ENCODE assay signal across 28 cellular contexts in genomic region chr3:162262145-162262544, GRCh38.
"Had no signal": no experiment of that assay in that cellular context is flagged by ENCODE, and none has a peak within 500 bp of the region (broad histone marks: within the 10 kb centered on the region; RNA-seq: fewer than 3 reads in every experiment).

No MANE protein-coding gene starts in this region.

- H2AFZ ChIP-seq: neural progenitor cell had no signal

- H3K27ac ChIP-seq: gastroesophageal sphincter, neural progenitor cell, pancreas, spleen, testis, tibial nerve, upper lobe of right lung, vagina had no signal

- H3K9ac ChIP-seq: neural progenitor cell had no signal

- H3K9me3 ChIP-seq: gastroesophageal sphincter, pancreas, spleen, testis, tibial nerve, upper lobe of right lung, vagina had no signal

- H3K4me2 ChIP-seq: neural progenitor cell had no signal

- DNase-seq: effector memory CD4-positive, alpha-beta T cell; foreskin fibroblast; glutamatergic neuron; immature natural killer cell; kidney; left cardiac atrium; left ventricle myocardium superior; mesenchymal stem cell; midbrain; occipital lobe; pancreas; right cardiac atrium; spleen; stimulated activated CD4-positive, alpha-beta T cell treated with anti-CD3 and anti-CD28 coated beads, Interleukin-15, amount 100 ng/mL, for 24 hours; stimulated activated CD4-positive, alpha-beta T cell treated with anti-CD3 and anti-CD28 coated beads, Interleukin-2, amount 100 ng/mL, for 24 hours; stimulated activated CD4-positive, alpha-beta T cell treated with anti-CD3 and anti-CD28 coated beads, Interleukin-4, amount 100 ng/mL, for 4 hours; stimulated activated naive B cell treated with anti-CD40 and anti-IgM and Interleukin-4, amounts not matched to agents 10 μg/mL and 1 μg/mL and 100 μg/mL, for 72 hours; stimulated activated naive CD8-positive, alpha-beta T cell treated with anti-CD3 and anti-CD28 coated beads, Interleukin-15, amount 100 ng/mL, for 72 hours; testis; upper lobe of right lung had no signal

- H3K4me1 ChIP-seq: gastroesophageal sphincter, neural progenitor cell, pancreas, spleen, testis, tibial nerve, upper lobe of right lung, vagina had no signal

- H3K4me1 Mint-ChIP-seq: immature natural killer cell; neural progenitor cell; stimulated activated naive B cell treated with anti-CD40 and anti-IgM and Interleukin-4, amounts not matched to agents 10 μg/mL and 1 μg/mL and 100 μg/mL, for 72 hours; stimulated activated naive CD8-positive, alpha-beta T cell treated with anti-CD3 and anti-CD28 coated beads, Interleukin-15, amount 100 ng/mL, for 72 hours had no signal

- H3K27ac Mint-ChIP-seq: immature natural killer cell; natural killer cell treated with Interleukin-12 subunit alpha and Interleukin-12 subunit beta and Interleukin-15 and Interleukin-18, amount 100 ng/mL, for 72 hours; neural progenitor cell; progenitor cell of endocrine pancreas; stimulated activated naive B cell treated with anti-CD40 and anti-IgM and Interleukin-4, amounts not matched to agents 10 μg/mL and 1 μg/mL and 100 μg/mL, for 72 hours; stimulated activated naive CD8-positive, alpha-beta T cell treated with anti-CD3 and anti-CD28 coated beads, Interleukin-15, amount 100 ng/mL, for 72 hours had no signal

- H3K4me3 Mint-ChIP-seq: immature natural killer cell; natural killer cell treated with Interleukin-12 subunit alpha and Interleukin-12 subunit beta and Interleukin-15 and Interleukin-18, amount 100 ng/mL, for 72 hours; neural progenitor cell; stimulated activated naive B cell treated with anti-CD40 and anti-IgM and Interleukin-4, amounts not matched to agents 10 μg/mL and 1 μg/mL and 100 μg/mL, for 72 hours; stimulated activated naive CD8-positive, alpha-beta T cell treated with anti-CD3 and anti-CD28 coated beads, Interleukin-15, amount 100 ng/mL, for 72 hours had no signal

- H3K4me3 ChIP-seq: gastroesophageal sphincter, lung, neural progenitor cell, pancreas, spleen, testis, tibial nerve, upper lobe of right lung, vagina had no signal

- ATAC-seq: esophagus mucosa; gastroesophageal sphincter; left cardiac atrium; left ventricle myocardium superior; natural killer cell treated with Interleukin-12 subunit alpha and Interleukin-12 subunit beta and Interleukin-15 and Interleukin-18, amount 100 ng/mL, for 72 hours; pancreas; right cardiac atrium; stimulated activated naive B cell treated with anti-CD40 and anti-IgM and Interleukin-4, amounts not matched to agents 10 μg/mL and 1 μg/mL and 100 μg/mL, for 72 hours; stimulated activated naive CD8-positive, alpha-beta T cell treated with anti-CD3 and anti-CD28 coated beads, Interleukin-15, amount 100 ng/mL, for 72 hours; upper lobe of right lung had no signal

- H3K27me3 ChIP-seq: gastroesophageal sphincter, neural progenitor cell, pancreas, spleen, testis, tibial nerve, upper lobe of right lung, vagina had no signal

- H3K27me3 Mint-ChIP-seq: natural killer cell treated with Interleukin-12 subunit alpha and Interleukin-12 subunit beta and Interleukin-15 and Interleukin-18, amount 100 ng/mL, for 72 hours; progenitor cell of endocrine pancreas; stimulated activated naive B cell treated with anti-CD40 and anti-IgM and Interleukin-4, amounts not matched to agents 10 μg/mL and 1 μg/mL and 100 μg/mL, for 72 hours; stimulated activated naive CD8-positive, alpha-beta T cell treated with anti-CD3 and anti-CD28 coated beads, Interleukin-15, amount 100 ng/mL, for 72 hours had no signal

- H3K36me3 ChIP-seq: gastroesophageal sphincter, neural progenitor cell, pancreas, spleen, tibial nerve, upper lobe of right lung, vagina had no signal

- H3K9me3 Mint-ChIP-seq: neural progenitor cell had no signal

- H3K36me3 Mint-ChIP-seq: immature natural killer cell; neural progenitor cell; stimulated activated naive B cell treated with anti-CD40 and anti-IgM and Interleukin-4, amounts not matched to agents 10 μg/mL and 1 μg/mL and 100 μg/mL, for 72 hours had no signal
